Comparison of ENCODE assay signal across 14 cellular contexts in the genomic region with DNA sequence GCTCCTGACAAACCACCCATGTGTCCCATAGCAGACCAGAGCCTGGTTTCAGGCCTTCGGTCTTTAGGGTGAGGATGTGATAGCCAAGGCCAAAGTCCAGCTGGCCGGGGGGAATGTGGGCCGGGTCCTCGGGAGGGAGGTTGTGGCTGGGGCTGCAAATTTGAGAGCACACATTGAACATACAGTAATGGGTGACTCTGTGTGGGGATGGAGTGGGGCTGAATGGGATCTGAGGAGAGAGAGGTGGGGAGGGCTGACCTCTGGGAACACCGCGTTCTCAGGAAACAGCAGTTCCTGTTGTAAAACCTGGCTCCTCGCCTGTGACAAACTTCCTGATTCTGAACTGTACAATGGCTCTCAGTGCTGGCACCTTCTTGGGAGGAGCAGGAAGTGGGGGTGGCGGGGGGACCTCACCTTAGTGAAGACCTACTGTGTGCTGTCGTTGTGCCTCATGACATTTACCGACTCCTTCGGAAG. TPM values are rescaled to one million over a fixed set of nuclear protein-coding genes. Genes with fewer than 3 reads are reported as not detected.
DNase-seq lines count a peak whose midpoint lies in the region; ATAC-seq and TF ChIP-seq lines count a peak whose summit lies in the region.
"Had no signal": no experiment of that assay in that cellular context is flagged by ENCODE, and none has a peak within 500 bp of the region (broad histone marks: within the 10 kb centered on the region; RNA-seq: fewer than 3 reads in every experiment).

No MANE protein-coding gene starts in this region.

- TF ChIP-seq CTCF in Caco-2 (IDR thresholded peaks at IDR 0.05; ENCODE audit: insufficient read depth in 1 of 2, low read depth in 1 of 2, low read length in 1 of 2, severe bottlenecking in 1 of 2, unreplicated experiment in 1 of 2) (no peak), breast epithelium (IDR thresholded peaks at IDR 0.05) (no peak)

- H3K4me1 ChIP-seq in Caco-2 (0 out of 2 replicates have a peak, but pooled peaks cover 5% of the 10 kb centered on the region), breast epithelium (no peaks in the 10 kb centered on the region)

- H3K4me1 Mint-ChIP-seq in Caco-2 (ENCODE audit: low read depth, unreplicated experiment): peaks cover 9% of the 10 kb centered on the region

- H3K9me3 Mint-ChIP-seq in Caco-2 (ENCODE audit: unreplicated experiment): peaks cover 23% of the 10 kb centered on the region

- no peaks in the 10 kb centered on the region for H3K27me3 Mint-ChIP-seq in Caco-2 (ENCODE audit: insufficient read depth, unreplicated experiment)

- no peak overlapping the region for H3K4me3 Mint-ChIP-seq in Caco-2 (ENCODE audit: unreplicated experiment)

- peaks cover 10% of the 10 kb centered on the region for H3K9me3 ChIP-seq in Caco-2
- peaks cover 0 to 7% of the 10 kb centered on the region in 2 donors for H3K9me3 ChIP-seq in breast epithelium

- peak overlapping the region; percentile 43 for H3K27ac Mint-ChIP-seq in Caco-2 (ENCODE audit: unreplicated experiment)
- H3K27ac Mint-ChIP-seq: naive thymus-derived CD8-positive, alpha-beta T cell had no signal

- H3K36me3 ChIP-seq in Caco-2 (ENCODE audit: control insufficient read depth, insufficient read depth, low read length): no peaks in the 10 kb centered on the region
- no peaks in the 10 kb centered on the region for H3K36me3 ChIP-seq in breast epithelium

- no TSS peak for BruUV-seq in Caco-2 (replicated peaks; lab: Mats Ljungman, UMichigan)

- ATAC-seq in left colon: peak; percentile 92
- no peak for ATAC-seq in GM18868 (IDR thresholded peaks at IDR 0.05; ENCODE audit: unreplicated experiment)
- ATAC-seq: naive thymus-derived CD8-positive, alpha-beta T cell had no signal

- H3K4me3 ChIP-seq in Caco-2 (ENCODE audit: low read depth, low read length): no peak overlapping the region
- no peak overlapping the region for H3K4me3 ChIP-seq in breast epithelium

- intact Hi-C loops in Caco-2 (cut with micrococcal nuclease; ENCODE audit: unreplicated experiment): no loop called here
- intact Hi-C loops in breast epithelium (cut with DNase I; ENCODE audit: low total_unique reads): no loop called here
- intact Hi-C loops in left colon (cut with DNase I, micrococcal nuclease): no loop called here

- POLR2A ChIA-PET in Caco-2 (lab: Charles Lee): no interaction called here

- H3K27ac ChIP-seq in breast epithelium: peak overlapping the region; percentile 41 to 60

- TF ChIP-seq POLR2A in breast epithelium (IDR thresholded peaks at IDR 0.05): no peak

- H3K27me3 ChIP-seq in Caco-2 (replicated peaks; ENCODE audit: control insufficient read depth, insufficient read depth, low read length): no peaks in the 10 kb centered on the region
- peaks cover 0 to 2% of the 10 kb centered on the region in 2 donors for H3K27me3 ChIP-seq in breast epithelium

- DNase-seq in Caco-2 (no peak), breast epithelium (ENCODE audit: low spot score in 2 of 2) (peak in 1 of 2 donors; percentile 64), left colon (peak; percentile 80 to 90), pulmonary artery endothelial cell (ENCODE audit: low read depth, low spot score) (peak; percentile 64), NCI-H82 (lab: John Stamatoyannopoulos, UW) (no peak), NCI-H748 (lab: John Stamatoyannopoulos, UW; ENCODE audit: unreplicated experiment) (no peak)
- no peak for DNase-seq in effector CD4-positive, alpha-beta T cell
- DNase-seq: activated T-cell treated with anti-CD3 and anti-CD28 coated beads, Interleukin-2, amount 50 U/mL, for 1 hour; anterior cingulate cortex; naive thymus-derived CD8-positive, alpha-beta T cell; NCI-H146; NCI-H774; SIG-M5 had no signal

- H3K36me3 Mint-ChIP-seq in Caco-2 (ENCODE audit: insufficient read depth, unreplicated experiment): no peaks in the 10 kb centered on the region

- CTCF ChIA-PET in Caco-2 (lab: Charles Lee): interaction anchor here (1.1 kb wide), 1 partner anchor 8 kb away, joined by 3 read pairs; no protein-coding TSS in a partner anchor

RNA-seq across cellular contexts. Expression of a gene that starts 48.8 kb away (rescaled TPM):
- total RNA-seq in Caco-2 (2022) (142 and 156 TPM in 2 replicates), breast epithelium (10 to 100 TPM; 83.0 to 94.8 (median 89.8) TPM), left colon (10 to 100 TPM; 41.2 to 41.7 TPM), pulmonary artery endothelial cell (228 and 231 TPM in 2 replicates)

Comparison
In these comparisons a context has a peak if more than half of its experiments do, and no peak if none do; other contexts are left out.
1. DNase-seq: peak in left colon (2 of 2) and pulmonary artery endothelial cell (single experiment); none in Caco-2 (0 of 2), NCI-H82 (single experiment), NCI-H748 (single experiment) and effector CD4-positive, alpha-beta T cell (single experiment).